In the genomic region with DNA sequence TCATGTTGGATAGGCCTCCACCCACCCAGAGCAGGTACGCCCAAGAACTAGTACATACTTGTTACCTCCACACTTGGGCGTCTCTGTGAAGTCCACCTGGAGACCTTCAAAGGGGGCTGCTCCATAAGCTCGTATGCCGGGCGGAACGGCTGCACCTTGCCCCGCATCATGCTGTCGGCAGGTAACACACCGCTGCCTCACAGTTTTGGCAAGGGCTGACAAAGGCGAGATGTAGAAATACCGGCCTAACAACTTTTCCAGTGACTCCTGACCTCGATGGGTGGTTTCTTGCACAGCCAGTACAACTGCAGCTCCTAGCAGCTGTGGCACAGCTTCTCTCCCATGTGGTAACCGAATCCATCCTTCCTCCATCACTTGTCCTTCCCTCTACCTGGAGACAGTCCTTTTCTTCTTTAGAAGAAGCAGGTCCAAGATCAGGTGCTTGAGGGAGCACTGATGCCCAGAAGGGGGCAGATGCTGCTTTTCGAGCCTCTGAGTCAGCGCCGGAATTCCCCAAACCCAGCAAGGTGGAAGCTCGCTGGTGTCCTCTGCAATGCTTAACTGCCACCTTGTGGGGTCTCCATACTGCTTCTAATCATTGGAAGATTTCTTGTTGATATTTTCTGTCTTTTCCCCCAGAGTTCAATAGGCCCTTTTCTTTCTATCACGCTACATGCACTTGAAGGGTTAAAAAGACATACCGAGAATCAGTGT, we compare ENCODE assay signal across 11 cellular contexts. TPM values are rescaled to one million over a fixed set of nuclear protein-coding genes. Genes with fewer than 3 reads are reported as not detected.
DNase-seq lines count a peak whose midpoint lies in the region; ATAC-seq and TF ChIP-seq lines count a peak whose summit lies in the region.
"Not testable (repeated sequence)": the region's sequence is repeated elsewhere in the genome, so short reads cannot be mapped to it uniquely, and the experiment has no call there.
"Had no signal": no experiment of that assay in that cellular context is flagged by ENCODE, and none has a peak within 500 bp of the region (broad histone marks: within the 10 kb centered on the region; RNA-seq: fewer than 3 reads in every experiment).

No MANE protein-coding gene starts in this region.

- not testable (repeated sequence) for H3K4me1 Mint-ChIP-seq in T-helper 17 cell; activated T-cell treated with anti-CD3 and anti-CD28 coated beads, Interleukin-2, amount 50 U/mL, for 4 hours (ENCODE audit: low read depth)

- not testable (repeated sequence) for TF ChIP-seq EP300 in stomach (IDR thresholded peaks at IDR 0.05)

- intact Hi-C loops in colonic mucosa (cut with DNase I); stomach (cut with DNase I; ENCODE audit: low total_unique reads): not testable (repeated sequence)

- not testable (repeated sequence) for H3K9ac ChIP-seq in colonic mucosa (ENCODE audit: low read depth in 2 of 2, low read length in 2 of 2)

- H3K9me3 ChIP-seq in T-helper 17 cell (ENCODE audit: control insufficient read depth, low read length, poor library complexity, severe bottlenecking); colonic mucosa; stomach: not testable (repeated sequence)

- H3K4me3 Mint-ChIP-seq in T-helper 17 cell; activated T-cell treated with anti-CD3 and anti-CD28 coated beads, Interleukin-2, amount 50 U/mL, for 4 hours: not testable (repeated sequence)

- not testable (repeated sequence) for H3K4me1 ChIP-seq in colonic mucosa, stomach

- not testable (repeated sequence) for H3K27ac ChIP-seq in colonic mucosa, stomach

- DNase-seq in Daoy (ENCODE audit: low read depth) (peak; percentile 70), LNCaP clone FGC (ENCODE audit: low read depth) (peak; percentile 25), T-helper 17 cell (peak in 1 of 3 donors; percentile 41), colonic mucosa (peak; percentile 68), kidney epithelial cell (ENCODE audit: low read depth) (peak; percentile 14), stomach (peak; percentile 65)
- peak; percentile 44 for DNase-seq in activated T-cell treated with anti-CD3 and anti-CD28 coated beads, Interleukin-2, amount 50 U/mL, for 4 hours
- DNase-seq in stimulated activated CD4-positive, alpha-beta T cell treated with anti-CD3 and anti-CD28 coated beads, Interleukin-12 subunit alpha, Interleukin-12 subunit beta, amount 100 ng/mL, for 4 hours: peak; percentile 56

- whole genome bisulfite sequencing in stomach, 5 donors: 31 to 49% (median 37%) methylated on average over 16 to 19 of the region's 19 CpGs

- H3K27me3 Mint-ChIP-seq in T-helper 17 cell: peaks cover 19% of the 10 kb centered on the region
- not testable (repeated sequence) for H3K27me3 Mint-ChIP-seq in activated T-cell treated with anti-CD3 and anti-CD28 coated beads, Interleukin-2, amount 50 U/mL, for 4 hours (ENCODE audit: low read depth)

- not testable (repeated sequence) for ATAC-seq in T-helper 17 cell; activated T-cell treated with anti-CD3 and anti-CD28 coated beads, Interleukin-2, amount 50 U/mL, for 4 hours

- not testable (repeated sequence) for H3K27me3 ChIP-seq in colonic mucosa; kidney epithelial cell (ENCODE audit: control insufficient read depth, insufficient read depth, low read length); stomach

- not testable (repeated sequence) for H3K36me3 ChIP-seq in colonic mucosa; kidney epithelial cell (ENCODE audit: control insufficient read depth, insufficient read depth, low read length); stomach

- not testable (repeated sequence) for TF ChIP-seq POLR2A in stomach (IDR thresholded peaks at IDR 0.05)

- H3K27ac Mint-ChIP-seq in T-helper 17 cell: peak overlapping the region; percentile 16

- H3K4me3 ChIP-seq in LNCaP clone FGC (ENCODE audit: low read depth, low read length); colonic mucosa; kidney epithelial cell (ENCODE audit: low read depth, low read length); stomach: not testable (repeated sequence)

- not testable (repeated sequence) for H3K36me3 Mint-ChIP-seq in T-helper 17 cell (ENCODE audit: low read depth); activated T-cell treated with anti-CD3 and anti-CD28 coated beads, Interleukin-2, amount 50 U/mL, for 4 hours (ENCODE audit: insufficient read depth)

- not testable (repeated sequence) for TF ChIP-seq CTCF in LNCaP clone FGC (IDR thresholded peaks at IDR 0.05; ENCODE audit: control insufficient read depth, extremely low read depth, insufficient read depth); colonic mucosa (IDR thresholded peaks at IDR 0.05); stomach (IDR thresholded peaks at IDR 0.05)
- TF ChIP-seq CTCF in kidney epithelial cell (IDR thresholded peaks at IDR 0.05; ENCODE audit: insufficient read depth, low read length, poor library complexity, severe bottlenecking): peak; percentile 16

- not testable (repeated sequence) for H3K9me3 Mint-ChIP-seq in activated T-cell treated with anti-CD3 and anti-CD28 coated beads, Interleukin-2, amount 50 U/mL, for 4 hours

RNA-seq across cellular contexts. Expression of a gene that starts 32.0 kb away (rescaled TPM):
- total RNA-seq in Daoy (2014; rRNA removed; shearing (Covaris generic)): not detected in 2 replicates
- total RNA-seq in T-helper 17 cell (not detected), colonic mucosa (under 1 TPM in 1 of 2 donors, not detected in 1; 0.58 TPM), kidney epithelial cell (1.5 TPM in 1 of 2 replicates, not detected in the other), stomach (not detected)
- not detected for total RNA-seq in activated T-cell treated with anti-CD3 and anti-CD28 coated beads, Interleukin-2, amount 50 U/mL, for 4 hours
- polyA plus RNA-seq in stomach: under 1 TPM in 1 of 3 donors, not detected in 2; 0.58 TPM
- total RNA-seq: left lobe of liver, vagina had no signal

RNA-seq across cellular contexts. Expression of a gene that starts 37.3 kb away (rescaled TPM):
- total RNA-seq in Daoy (2014; rRNA removed; shearing (Covaris generic)): 9.9 and 10.2 TPM in 2 replicates
- total RNA-seq in T-helper 17 cell: 10 to 100 TPM; 12.8 to 15.3 TPM
- total RNA-seq in activated T-cell treated with anti-CD3 and anti-CD28 coated beads, Interleukin-2, amount 50 U/mL, for 4 hours: 10 to 100 TPM in 1 of 3 donors, 1 to 10 TPM in 2; 8.4 to 10.1 (median 8.5) TPM
- 10 to 100 TPM; 11.0 to 19.0 TPM for total RNA-seq in colonic mucosa
- total RNA-seq in kidney epithelial cell: 10.3 and 12.2 TPM in 2 replicates
- total RNA-seq in stomach: 10 to 100 TPM in 4 of 5 donors, 1 to 10 TPM in 1; 4.1 to 27.4 (median 12.3) TPM
- 1 to 10 TPM; 3.1 to 4.3 (median 3.3) TPM for polyA plus RNA-seq in stomach

RNA-seq across cellular contexts. Expression of a gene that starts 52.5 kb away (rescaled TPM):
- total RNA-seq in Daoy (2014; rRNA removed; shearing (Covaris generic)): not detected in 2 replicates
- total RNA-seq in T-helper 17 cell: 1 to 10 TPM in 1 of 2 donors, not detected in 1; 3.8 TPM
- total RNA-seq in activated T-cell treated with anti-CD3 and anti-CD28 coated beads, Interleukin-2, amount 50 U/mL, for 4 hours: not detected
- total RNA-seq in colonic mucosa: not detected
- total RNA-seq in kidney epithelial cell: 8.4 TPM in 2 replicates
- total RNA-seq in stomach: not detected
- 1 to 10 TPM in 1 of 3 donors, under 1 TPM in 1, not detected in 1; 0.53 to 1.6 TPM for polyA plus RNA-seq in stomach
- total RNA-seq: left lobe of liver had no signal
- polyA plus RNA-seq: IgD-negative memory B cell had no signal
